Comparison of ENCODE assay signal across 8 cellular contexts in genomic region chrX:153969904-153970397, GRCh38. TPM values are rescaled to one million over a fixed set of nuclear protein-coding genes. Genes with fewer than 3 reads are reported as not detected.
DNase-seq lines count a peak whose midpoint lies in the region; ATAC-seq and TF ChIP-seq lines count a peak whose summit lies in the region.

No MANE protein-coding gene starts in this region.

- DNase-seq in AG20443 (ENCODE audit: low spot score) (peak; percentile 18), IMR-90 (peak; percentile 23), amygdala (lab: John Stamatoyannopoulos, UW) (peak in 37 of 56 donors; percentile 6 to 79 (median 55)), smooth muscle cell (lab: John Stamatoyannopoulos, UW; ENCODE audit: unreplicated experiment) (no peak), NCI-H82 treated with DMSO at 0.1 percent for 48 hours (lab: John Stamatoyannopoulos, UW; ENCODE audit: unreplicated experiment) (no peak)
- no peak for DNase-seq in activated CD8-positive, alpha-beta memory T cell treated with anti-CD3 and anti-CD28 coated beads for 24 hours

- H3K9ac ChIP-seq in IMR-90 (ENCODE audit: low read depth, low read length) (peak overlapping the region; percentile 93), iPS-18a (ENCODE audit: low read length) (no peak overlapping the region), smooth muscle cell (ENCODE audit: low read depth) (no peak overlapping the region)

- no peaks in the 10 kb centered on the region for H3F3A ChIP-seq in smooth muscle cell (ENCODE audit: low read depth)

- CTCF ChIA-PET in IMR-90 (lab: Yijun Ruan, JAX), result no interaction called here

- POLR2A ChIA-PET in IMR-90 (lab: Charles Lee; ENCODE audit: unreplicated experiment), result no interaction called here

- no TSS peak for BruUV-seq in IMR-90 (replicated peaks; lab: Mats Ljungman, UMichigan)

- 0 out of 2 replicates have a peak overlapping the region, but pooled peaks have one; percentile 67 for H4K5ac ChIP-seq in IMR-90 (ENCODE audit: low read depth, low read length)

- peak overlapping the region; percentile 75 for H2AFZ ChIP-seq in IMR-90 (replicated peaks; ENCODE audit: low read length, poor library complexity)
- H2AFZ ChIP-seq in smooth muscle cell (ENCODE audit: low read depth), result no peak overlapping the region

- H3K23ac ChIP-seq in IMR-90 (ENCODE audit: low read depth, low read length), result peak overlapping the region; percentile 83; the same call in 1 of the 2 replicates

- peak overlapping the region; percentile 51 for H3K56ac ChIP-seq in IMR-90 (ENCODE audit: extremely low read depth, insufficient read depth, low read length)

- no peak overlapping the region for H2BK15ac ChIP-seq in IMR-90 (ENCODE audit: low read depth, low read length)

- no peak for TF ChIP-seq RAD21 in IMR-90 (IDR thresholded peaks at IDR 0.05; ENCODE audit: low read length)

- intact Hi-C loops in IMR-90 (cut with micrococcal nuclease), result loop anchor here (2.0 kb wide), 1 partner anchor 77 kb away; no protein-coding TSS in a partner anchor

- H3K9me1 ChIP-seq in IMR-90 (ENCODE audit: insufficient read depth, low read length), result peaks cover 12% of the 10 kb centered on the region; the same call in 1 of the 2 replicates

- H3K4me1 ChIP-seq in IMR-90 (ENCODE audit: control insufficient read depth, insufficient read depth, low read length), result peaks cover 24% of the 10 kb centered on the region
- peaks cover 7% of the 10 kb centered on the region for H3K4me1 ChIP-seq in iPS-18a (ENCODE audit: control insufficient read depth, low read depth, low read length)
- H3K4me1 ChIP-seq in smooth muscle cell (ENCODE audit: low read depth), result no peaks in the 10 kb centered on the region

- no peak for TF ChIP-seq POLR2A in IMR-90 (IDR thresholded peaks at IDR 0.05; ENCODE audit: low read depth, low read length)

- H3K4me2 ChIP-seq in IMR-90 (ENCODE audit: low read depth, low read length), result peak overlapping the region; percentile 87
- H3K4me2 ChIP-seq in smooth muscle cell, result peak overlapping the region; percentile 84

- peak overlapping the region; percentile 65; the same call in 1 of the 2 replicates for H4K91ac ChIP-seq in IMR-90 (ENCODE audit: insufficient read depth, low read depth, low read length)

- H3K79me1 ChIP-seq in IMR-90 (ENCODE audit: low read depth in 1 of 2, low read length in 2 of 2), result peaks cover 14 to 33% of the 10 kb centered on the region in 2 experiments; a peak in 2 of 4 replicates

- no peak for ATAC-seq in IMR-90 (ENCODE audit: low read depth)
- ATAC-seq in GM18502 (IDR thresholded peaks at IDR 0.05; ENCODE audit: poor library complexity, unreplicated experiment), result no peak

- H3K27me3 ChIP-seq in IMR-90 (ENCODE audit: control insufficient read depth, insufficient read depth, low read length), result no peaks in the 10 kb centered on the region
- no peaks in the 10 kb centered on the region for H3K27me3 ChIP-seq in iPS-18a (ENCODE audit: control insufficient read depth, insufficient read depth, low read length)
- no peaks in the 10 kb centered on the region for H3K27me3 ChIP-seq in smooth muscle cell (ENCODE audit: low read depth)

- peak overlapping the region; percentile 81 for H2AK9ac ChIP-seq in IMR-90 (replicated peaks; ENCODE audit: low read depth, low read length, poor library complexity)

- peak overlapping the region; percentile 91 for H3K4ac ChIP-seq in IMR-90 (ENCODE audit: low read depth, low read length)

- TF ChIP-seq CTCF in IMR-90 (conservative IDR thresholded peaks at IDR 0.05; ENCODE audit: low read depth, low read length), result no peak
- TF ChIP-seq CTCF in smooth muscle cell (IDR thresholded peaks at IDR 0.05; ENCODE audit: borderline replicate concordance, insufficient read depth, poor library complexity, severe bottlenecking), result no peak

- in situ Hi-C loops in IMR-90 (cut with MboI; ENCODE audit: low sequenced_read_pairs), result loop anchor here (10.0 kb wide), 1 partner anchor 205 kb away; the partner anchor contains the start of gene PLXNB3

- dilution Hi-C loops in IMR-90 (cut with HindIII; ENCODE audit: low sequenced_read_pairs, unreplicated experiment), result no loop called here

- H3K9me3 ChIP-seq in IMR-90 (ENCODE audit: control insufficient read depth, insufficient read depth, low read length), result no peaks in the 10 kb centered on the region
- peaks cover 4% of the 10 kb centered on the region for H3K9me3 ChIP-seq in iPS-18a (ENCODE audit: control insufficient read depth, low read depth, low read length)
- no peaks in the 10 kb centered on the region for H3K9me3 ChIP-seq in smooth muscle cell (replicated peaks; ENCODE audit: low read depth)

- H3K27ac ChIP-seq in IMR-90 (ENCODE audit: insufficient read depth, low read length) (peak overlapping the region; percentile 100), iPS-18a (ENCODE audit: low read length) (no peak overlapping the region), smooth muscle cell (ENCODE audit: low read depth) (peak overlapping the region; percentile 1)

- peak overlapping the region; percentile 42; the same call in 1 of the 2 replicates for H2BK120ac ChIP-seq in IMR-90 (ENCODE audit: low read depth, low read length)

- peaks cover 58% of the 10 kb centered on the region for H4K20me1 ChIP-seq in IMR-90 (ENCODE audit: insufficient read depth, low read length)
- peaks cover 56% of the 10 kb centered on the region for H4K20me1 ChIP-seq in smooth muscle cell (ENCODE audit: low read depth)

- H3K14ac ChIP-seq in IMR-90 (replicated peaks; ENCODE audit: low read depth, low read length), result peak overlapping the region; percentile 85; the same call in 1 of the 2 replicates

- no peak overlapping the region for H2BK20ac ChIP-seq in IMR-90 (ENCODE audit: low read depth, low read length)

- peak overlapping the region; percentile 96 for H3K4me3 ChIP-seq in IMR-90 (ENCODE audit: insufficient read depth, low read depth, low read length)
- H3K4me3 ChIP-seq in iPS-18a (ENCODE audit: low read length), result peak overlapping the region; percentile 87
- H3K4me3 ChIP-seq in smooth muscle cell, result peak overlapping the region; percentile 72

- peak overlapping the region; percentile 66 for H2AK5ac ChIP-seq in IMR-90 (ENCODE audit: low read depth, low read length)

- H3K36me3 ChIP-seq in IMR-90 (ENCODE audit: control insufficient read depth, insufficient read depth, low read length), result no peaks in the 10 kb centered on the region
- H3K36me3 ChIP-seq in iPS-18a (ENCODE audit: control insufficient read depth, low read depth, low read length), result no peaks in the 10 kb centered on the region
- H3K36me3 ChIP-seq in smooth muscle cell (ENCODE audit: low read depth), result no peaks in the 10 kb centered on the region

- H4K8ac ChIP-seq in IMR-90 (ENCODE audit: low read depth in 2 of 2, low read length in 2 of 2), result peak overlapping the region; percentile 64 to 75; a peak in 2 of 4 replicates

- peak overlapping the region; percentile 84 for H3K18ac ChIP-seq in IMR-90 (ENCODE audit: low read depth, low read length)

- H2BK5ac ChIP-seq in IMR-90 (ENCODE audit: low read depth, low read length, poor library complexity, severe bottlenecking), result peak overlapping the region; percentile 93

- no CpG with 5 or more reads among the region's 28 CpGs for WGBS in IMR-90 (ENCODE audit: extremely low coverage in 2 of 2, insufficient read length in 1 of 2), 2 experiments
- 41% methylated on average over 19 of the region's 28 CpGs for WGBS in smooth muscle cell (ENCODE audit: low lambda C conversion rate)

- peaks cover 48% of the 10 kb centered on the region for H3K79me2 ChIP-seq in smooth muscle cell (ENCODE audit: low read depth)

TF ChIP-seq in IMR-90, 13 proteins besides CTCF, POLR2A, EP300 and RAD21:
- TF ChIP-seq MXI1 (IDR thresholded peaks at IDR 0.05; ENCODE audit: borderline replicate concordance, low read depth, low read length) (0 out of 2 replicates have a peak, but pooled peaks have one; percentile 1), USF2 (IDR thresholded peaks at IDR 0.05; ENCODE audit: low read depth, low read length) (no peak)

RNA-seq across cellular contexts. Expression of gene HCFC1, which starts 1.7 kb away (rescaled TPM):
- 3.2 and 4.4 TPM in 2 replicates for total RNA-seq in IMR-90 (2012; rRNA removed)
- polyA plus RNA-seq in IMR-90 (2012; rRNA removed), result 17.6 and 19.0 TPM in 2 replicates
- 12.9 and 16.8 TPM in 2 replicates for polyA plus RNA-seq in IMR-90 (2012; cell fraction: cytosol; rRNA removed)
- polyA plus RNA-seq in IMR-90 (2012; cell fraction: nucleus; rRNA removed; ENCODE audit: low replicate concordance), result 21.4 and 46.2 TPM in 2 replicates
- 23.3 and 23.7 TPM in 2 replicates for total RNA-seq in smooth muscle cell
- 22.8 and 28.0 TPM in 2 replicates for polyA plus RNA-seq in smooth muscle cell

RNA-seq across cellular contexts. Expression of gene TMEM187, which starts 2.6 kb away (rescaled TPM):
- 2.8 and 3.4 TPM in 2 replicates for total RNA-seq in IMR-90 (2012; rRNA removed)
- 6.2 and 6.3 TPM in 2 replicates for polyA plus RNA-seq in IMR-90 (2012; rRNA removed)
- polyA plus RNA-seq in IMR-90 (2012; cell fraction: cytosol; rRNA removed), result 4.8 and 12.1 TPM in 2 replicates
- 3.3 and 9.5 TPM in 2 replicates for polyA plus RNA-seq in IMR-90 (2012; cell fraction: nucleus; rRNA removed; ENCODE audit: low replicate concordance)
- total RNA-seq in smooth muscle cell, result 5.0 and 6.2 TPM in 2 replicates
- polyA plus RNA-seq in smooth muscle cell, result 9.8 and 11.2 TPM in 2 replicates

RNA-seq across cellular contexts. Expression of gene RENBP, which starts 25.5 kb away (rescaled TPM):
- total RNA-seq in IMR-90 (2012; rRNA removed) (0.18 TPM in 1 of 2 replicates, not detected in the other), smooth muscle cell (not detected in 2 replicates)
- polyA plus RNA-seq in IMR-90 (2012; rRNA removed) (0.10 and 0.15 TPM in 2 replicates), smooth muscle cell (0.11 and 0.43 TPM in 2 replicates)
- polyA plus RNA-seq in IMR-90 (2012; cell fraction: cytosol; rRNA removed), result 0.13 TPM in 1 of 2 replicates, not detected in the other
- 0.35 and 0.52 TPM in 2 replicates for polyA plus RNA-seq in IMR-90 (2012; cell fraction: nucleus; rRNA removed; ENCODE audit: low replicate concordance)

RNA-seq across cellular contexts. Expression of gene NAA10, which starts 35.1 kb away (rescaled TPM):
- total RNA-seq in IMR-90 (2012; rRNA removed) (98.6 and 118 TPM in 2 replicates), smooth muscle cell (80.1 and 81.2 TPM in 2 replicates)
- polyA plus RNA-seq in IMR-90 (2012; rRNA removed) (150 and 172 TPM in 2 replicates), smooth muscle cell (124 and 149 TPM in 2 replicates)
- 86.7 and 192 TPM in 2 replicates for polyA plus RNA-seq in IMR-90 (2012; cell fraction: cytosol; rRNA removed)
- 176 and 320 TPM in 2 replicates for polyA plus RNA-seq in IMR-90 (2012; cell fraction: nucleus; rRNA removed; ENCODE audit: low replicate concordance)

RNA-seq across cellular contexts. Expression of gene ARHGAP4, which starts 43.9 kb away (rescaled TPM):
- 0.18 and 0.28 TPM in 2 replicates for total RNA-seq in IMR-90 (2012; rRNA removed)
- polyA plus RNA-seq in IMR-90 (2012; rRNA removed), result 0.72 and 0.79 TPM in 2 replicates
- polyA plus RNA-seq in IMR-90 (2012; cell fraction: cytosol; rRNA removed), result 0.11 and 0.22 TPM in 2 replicates
- 3.0 and 7.9 TPM in 2 replicates for polyA plus RNA-seq in IMR-90 (2012; cell fraction: nucleus; rRNA removed; ENCODE audit: low replicate concordance)
- total RNA-seq in smooth muscle cell, result 7.6 and 10.9 TPM in 2 replicates
- 11.5 and 15.5 TPM in 2 replicates for polyA plus RNA-seq in smooth muscle cell

Comparison
In these comparisons a context has a peak if more than half of its experiments do, and no peak if none do; other contexts are left out.
1. DNase-seq: peak in AG20443 (single experiment), IMR-90 (single experiment) and amygdala (37 of 56); none in smooth muscle cell (single experiment), NCI-H82 treated with DMSO at 0.1 percent for 48 hours (single experiment) and activated CD8-positive, alpha-beta memory T cell treated with anti-CD3 and anti-CD28 coated beads for 24 hours (single experiment).
2. Peak in every context shown above with its lines, with median percentiles within 50 percentile points of each other: H3K4me3 ChIP-seq.